ENCODE assay signal across 8 cellular contexts in genomic region chr1:171740987-171741871, GRCh38. TPM values are rescaled to one million over a fixed set of nuclear protein-coding genes. Genes with fewer than 3 reads are reported as not detected.
DNase-seq lines count a peak whose midpoint lies in the region; ATAC-seq and TF ChIP-seq lines count a peak whose summit lies in the region.

No MANE protein-coding gene starts in this region.

- H3K4me3 ChIP-seq in epithelial cell of esophagus (ENCODE audit: low read length) (peak overlapping the region; percentile 84), mucosa of rectum (ENCODE audit: low read length in 2 of 2) (peak overlapping the region; percentile 94 to 98), stomach smooth muscle (ENCODE audit: low read length in 2 of 2) (peak overlapping the region; percentile 96 to 99)

- H3K4me1 ChIP-seq in mucosa of rectum (ENCODE audit: control insufficient read depth in 2 of 2, insufficient read depth in 2 of 2, low read length in 2 of 2) (peaks cover 9 to 16% of the 10 kb centered on the region in 2 donors), stomach smooth muscle (ENCODE audit: control insufficient read depth, insufficient read depth, low read length) (peaks cover 6% of the 10 kb centered on the region)

- no peaks in the 10 kb centered on the region for H3K9me3 Mint-ChIP-seq in activated CD8-positive, alpha-beta memory T cell treated with anti-CD3 and anti-CD28 coated beads, Interleukin-2, amount 10 ng/mL, durations not matched to agents 7 days and 5 days (ENCODE audit: low read depth)

- no peaks in the 10 kb centered on the region for H3K27me3 Mint-ChIP-seq in activated CD8-positive, alpha-beta memory T cell treated with anti-CD3 and anti-CD28 coated beads, Interleukin-2, amount 10 ng/mL, durations not matched to agents 7 days and 5 days

- H3K36me3 ChIP-seq in mucosa of rectum (ENCODE audit: control insufficient read depth in 2 of 2, insufficient read depth in 2 of 2, low read length in 2 of 2) (peaks cover 9 to 12% of the 10 kb centered on the region in 2 donors), stomach smooth muscle (ENCODE audit: control insufficient read depth in 2 of 2, insufficient read depth in 2 of 2, low read length in 2 of 2) (peaks cover 8 to 12% of the 10 kb centered on the region in 2 donors)

- peak overlapping the region; percentile 97 for H3K4me3 Mint-ChIP-seq in activated CD8-positive, alpha-beta memory T cell treated with anti-CD3 and anti-CD28 coated beads, Interleukin-2, amount 10 ng/mL, durations not matched to agents 7 days and 5 days

- H3K36me3 Mint-ChIP-seq in activated CD8-positive, alpha-beta memory T cell treated with anti-CD3 and anti-CD28 coated beads, Interleukin-2, amount 10 ng/mL, durations not matched to agents 7 days and 5 days: peaks cover 20% of the 10 kb centered on the region

- H3K9ac ChIP-seq in mucosa of rectum (ENCODE audit: low read depth in 1 of 2, low read length in 2 of 2) (peak overlapping the region; percentile 92 to 96), stomach smooth muscle (ENCODE audit: low read length in 2 of 2) (peak overlapping the region; percentile 99)

- peak overlapping the region; percentile 98 for H3K27ac Mint-ChIP-seq in activated CD8-positive, alpha-beta memory T cell treated with anti-CD3 and anti-CD28 coated beads, Interleukin-2, amount 10 ng/mL, durations not matched to agents 7 days and 5 days

- CTCF ChIA-PET in activated CD8-positive, alpha-beta memory T cell treated with anti-CD3 and anti-CD28 coated beads, Interleukin-2, amount 10 ng/mL, durations not matched to agents 7 days and 5 days (lab: Charles Lee): interaction anchor here (0.7 to 5.7 kb wide), 13 partner anchors 25 to 918 kb away, joined by 3 to 34 read pairs (median 5); partner anchors contain the start of genes FASLG, METTL13 and PRRC2C

- DNase-seq in NCI-H2107 treated with DMSO at 0.1 percent for 48 hours (lab: John Stamatoyannopoulos, UW; ENCODE audit: unreplicated experiment): peak; percentile 30
- no peak for DNase-seq in NCI-H2107 (lab: John Stamatoyannopoulos, UW)
- peak; percentile 65 for DNase-seq in NCI-H82 treated with DMSO at 0.1 percent for 48 hours (lab: John Stamatoyannopoulos, UW; ENCODE audit: unreplicated experiment)
- DNase-seq in activated CD8-positive, alpha-beta memory T cell treated with anti-CD3 and anti-CD28 coated beads, Interleukin-2, amount 10 ng/mL, durations not matched to agents 7 days and 5 days: peak; percentile 74
- peak; percentile 42 for DNase-seq in epithelial cell of esophagus (ENCODE audit: low read depth)

- peak; percentile 30 for ATAC-seq in HG03095 (IDR thresholded peaks at IDR 0.05; ENCODE audit: unreplicated experiment)
- ATAC-seq in activated CD8-positive, alpha-beta memory T cell treated with anti-CD3 and anti-CD28 coated beads, Interleukin-2, amount 10 ng/mL, durations not matched to agents 7 days and 5 days: peak; percentile 31

- H3K27me3 ChIP-seq in mucosa of rectum (ENCODE audit: control insufficient read depth in 2 of 2, insufficient read depth in 2 of 2, low read length in 2 of 2) (no peaks in the 10 kb centered on the region), stomach smooth muscle (ENCODE audit: control insufficient read depth in 1 of 2, insufficient read depth in 2 of 2, low read length in 2 of 2) (no peaks in the 10 kb centered on the region)

- no peaks in the 10 kb centered on the region for H3K9me3 ChIP-seq in mucosa of rectum (ENCODE audit: control insufficient read depth in 2 of 2, low read length in 2 of 2)
- H3K9me3 ChIP-seq in stomach smooth muscle (ENCODE audit: control insufficient read depth in 2 of 2, low read length in 2 of 2): no peaks in the 10 kb centered on the region

- peak overlapping the region; percentile 97 for H3K27ac ChIP-seq in mucosa of rectum (ENCODE audit: low read depth in 2 of 2, low read length in 2 of 2)
- H3K27ac ChIP-seq in stomach smooth muscle (ENCODE audit: low read length): peak overlapping the region; percentile 99

- H3K4me1 Mint-ChIP-seq in activated CD8-positive, alpha-beta memory T cell treated with anti-CD3 and anti-CD28 coated beads, Interleukin-2, amount 10 ng/mL, durations not matched to agents 7 days and 5 days: peaks cover 48% of the 10 kb centered on the region

- no peak for TF ChIP-seq CTCF in epithelial cell of esophagus (IDR thresholded peaks at IDR 0.05; ENCODE audit: insufficient read depth, low read depth, low read length, missing control alignments)

RNA-seq across cellular contexts. Expression of gene VAMP4, which starts 0.6 kb away (rescaled TPM):
- total RNA-seq in activated CD8-positive, alpha-beta memory T cell treated with anti-CD3 and anti-CD28 coated beads, Interleukin-2, amount 10 ng/mL, durations not matched to agents 7 days and 5 days: 10 to 100 TPM; 12.5 to 16.9 TPM

RNA-seq across cellular contexts. Expression of gene METTL13, which starts 40.2 kb away (rescaled TPM):
- total RNA-seq in activated CD8-positive, alpha-beta memory T cell treated with anti-CD3 and anti-CD28 coated beads, Interleukin-2, amount 10 ng/mL, durations not matched to agents 7 days and 5 days: 10 to 100 TPM; 47.0 to 56.4 TPM
